ENCODE assay signal across 12 cellular contexts in the genomic region with DNA sequence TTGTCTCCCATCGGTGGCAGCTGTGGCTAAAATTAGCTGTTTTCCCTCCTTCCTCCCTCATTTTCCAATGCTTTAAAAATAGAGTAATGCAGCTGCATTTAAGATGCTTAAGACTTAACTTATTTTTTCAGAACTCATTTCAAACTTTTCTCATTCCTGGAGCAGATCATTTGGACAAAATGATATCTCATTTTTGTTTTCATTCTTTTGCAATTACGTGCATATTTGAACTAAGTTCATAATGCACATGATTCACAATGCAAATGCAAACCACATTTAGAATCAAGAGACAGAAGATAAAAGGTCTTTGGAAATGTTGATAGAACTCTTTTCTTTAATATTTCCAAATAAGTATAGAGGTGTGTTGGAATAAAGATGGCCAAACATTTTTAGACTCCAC. TPM values are rescaled to one million over a fixed set of nuclear protein-coding genes. Genes with fewer than 3 reads are reported as not detected.
DNase-seq lines count a peak whose midpoint lies in the region; ATAC-seq and TF ChIP-seq lines count a peak whose summit lies in the region.
"Had no signal": no experiment of that assay in that cellular context is flagged by ENCODE, and none has a peak within 500 bp of the region (broad histone marks: within the 10 kb centered on the region; RNA-seq: fewer than 3 reads in every experiment).

No MANE protein-coding gene starts in this region.

- H3K27me3 Mint-ChIP-seq in T-cell: peaks cover 5 to 9% of the 10 kb centered on the region in 2 donors

- POLR2A ChIA-PET in T-cell (lab: Charles Lee): no interaction called here

- peaks cover 7 to 10% (median 9%) of the 10 kb centered on the region in 3 donors for H3K4me1 Mint-ChIP-seq in T-cell

- H3K9ac ChIP-seq in adipocyte (ENCODE audit: low read length): peak overlapping the region; percentile 82

- no peak for TF ChIP-seq CTCF in heart left ventricle (IDR thresholded peaks at IDR 0.05)
- TF ChIP-seq CTCF in right atrium auricular region (IDR thresholded peaks at IDR 0.05): no peak
- TF ChIP-seq CTCF in hepatocyte (IDR thresholded peaks at IDR 0.05; ENCODE audit: poor library complexity): no peak
- TF ChIP-seq CTCF in thoracic aorta (IDR thresholded peaks at IDR 0.05): no peak
- TF ChIP-seq CTCF in lower leg skin (IDR thresholded peaks at IDR 0.05): no peak

- peaks cover 3% of the 10 kb centered on the region for H3K36me3 Mint-ChIP-seq in T-cell
- H3K36me3 Mint-ChIP-seq: activated naive CD4-positive, alpha-beta T cell treated with anti-CD3 and anti-CD28 coated beads, Interleukin-2, amount 10 ng/mL, durations not matched to agents 7 days and 5 days had no signal

- no peaks in the 10 kb centered on the region for H3K9me3 ChIP-seq in heart left ventricle
- no peaks in the 10 kb centered on the region for H3K9me3 ChIP-seq in right atrium auricular region
- H3K9me3 ChIP-seq in adipocyte (ENCODE audit: control insufficient read depth, low read length): no peaks in the 10 kb centered on the region
- no peaks in the 10 kb centered on the region for H3K9me3 ChIP-seq in hepatocyte (ENCODE audit: low read depth)
- H3K9me3 ChIP-seq in thoracic aorta: no peaks in the 10 kb centered on the region
- H3K9me3 ChIP-seq: gastroesophageal sphincter had no signal

- ATAC-seq in heart left ventricle (no peak), thoracic aorta (ENCODE audit: insufficient number of reproducible peaks, low FRiP score, low read depth) (no peak), T-cell (replicated peaks in 1 of 4) (no peak)
- ATAC-seq: activated CD8-positive, alpha-beta T cell treated with anti-CD3 and anti-CD28 coated beads, Interleukin-2, amount 10 ng/mL, durations not matched to agents 7 days and 5 days; gastroesophageal sphincter had no signal

- H3K9me3 Mint-ChIP-seq in T-cell: peaks cover 0 to 5% (median 0%) of the 10 kb centered on the region in 3 donors
- H3K9me3 Mint-ChIP-seq: activated naive CD4-positive, alpha-beta T cell treated with anti-CD3 and anti-CD28 coated beads, Interleukin-2, amount 10 ng/mL, durations not matched to agents 7 days and 5 days had no signal

- no peaks in the 10 kb centered on the region for H3K36me3 ChIP-seq in heart left ventricle
- H3K36me3 ChIP-seq in right atrium auricular region: no peaks in the 10 kb centered on the region
- H3K36me3 ChIP-seq in adipocyte (ENCODE audit: control insufficient read depth, insufficient read depth, low read length, severe bottlenecking): no peaks in the 10 kb centered on the region
- no peaks in the 10 kb centered on the region for H3K36me3 ChIP-seq in hepatocyte (replicated peaks; ENCODE audit: insufficient read depth, low read depth)
- H3K36me3 ChIP-seq in thoracic aorta: no peaks in the 10 kb centered on the region
- H3K36me3 ChIP-seq: gastroesophageal sphincter had no signal

- H2AFZ ChIP-seq in hepatocyte: peak overlapping the region; percentile 51

- CTCF ChIA-PET in T-cell (lab: Charles Lee): interaction anchor here (1.5 to 2.8 kb wide), 3 partner anchors 11 to 375 kb away, joined by 4 to 9 read pairs (median 5); no protein-coding TSS in a partner anchor

- H3K27ac ChIP-seq in heart left ventricle: peak overlapping the region in 8 of 12 donors; percentile 25 to 70 (median 60)
- H3K27ac ChIP-seq in right atrium auricular region: peak overlapping the region in 1 of 2 donors; percentile 52
- H3K27ac ChIP-seq in hepatocyte: no peak overlapping the region
- no peak overlapping the region for H3K27ac ChIP-seq in thoracic aorta

- H3K4me3 ChIP-seq in heart left ventricle (peak overlapping the region in 9 of 12 donors; percentile 1 to 52 (median 33)), right atrium auricular region (peak overlapping the region in 1 of 2 donors; percentile 34), adipocyte (ENCODE audit: low read length) (peak overlapping the region; percentile 77), hepatocyte (no peak overlapping the region), thoracic aorta (peak overlapping the region; percentile 55), lower leg skin (ENCODE audit: low read depth, poor library complexity, severe bottlenecking) (no peak overlapping the region)

- WGBS in heart left ventricle, 4 donors: 30 to 40% (median 30%) methylated on average over 2 of the region's 2 CpGs
- 80% methylated on average over 2 of the region's 2 CpGs for WGBS in hepatocyte (ENCODE audit: low lambda C conversion rate, missing lambda C conversion rate)
- 44 to 56% methylated on average over 2 of the region's 2 CpGs for WGBS in lower leg skin, 2 donors

- DNase-seq in heart left ventricle (no peak), right atrium auricular region (ENCODE audit: low spot score) (no peak), adipocyte (ENCODE audit: low read depth) (peak; percentile 74), hepatocyte (ENCODE audit: low spot score) (no peak), thoracic aorta (ENCODE audit: low spot score) (no peak), lower leg skin (ENCODE audit: low spot score in 2 of 2) (no peak), T-cell (no peak), Kasumi-1 (lab: John Stamatoyannopoulos, UW) (no peak)
- DNase-seq: activated CD8-positive, alpha-beta T cell treated with anti-CD3 and anti-CD28 coated beads, Interleukin-2, amount 10 ng/mL, durations not matched to agents 7 days and 5 days; activated naive CD4-positive, alpha-beta T cell treated with anti-CD3 and anti-CD28 coated beads, Interleukin-2, amount 10 ng/mL, durations not matched to agents 7 days and 5 days; DND-41 had no signal

- H4K20me1 ChIP-seq in hepatocyte (ENCODE audit: insufficient read depth, poor library complexity, severe bottlenecking): no peaks in the 10 kb centered on the region

- no peaks in the 10 kb centered on the region for H3K9me2 ChIP-seq in hepatocyte (replicated peaks; ENCODE audit: insufficient read depth)

- H3K4me3 Mint-ChIP-seq in T-cell: peak overlapping the region in 1 of 3 donors; percentile 13

- TF ChIP-seq POLR2A in heart left ventricle (IDR thresholded peaks at IDR 0.05) (no peak), lower leg skin (IDR thresholded peaks at IDR 0.05) (no peak)

- no peaks in the 10 kb centered on the region for H3K79me2 ChIP-seq in hepatocyte

- H3K4me1 ChIP-seq in heart left ventricle (peaks cover 0 to 30% (median 12%) of the 10 kb centered on the region in 12 donors), right atrium auricular region (peaks cover 0 to 11% of the 10 kb centered on the region in 2 donors), adipocyte (ENCODE audit: control insufficient read depth, insufficient read depth, low read length) (peaks cover 11% of the 10 kb centered on the region), hepatocyte (ENCODE audit: insufficient read depth) (peaks cover 9% of the 10 kb centered on the region), thoracic aorta (ENCODE audit: control insufficient read depth in 1 of 2, low read depth in 2 of 2) (peaks cover 0 to 18% of the 10 kb centered on the region in 2 donors)

- H3K27me3 ChIP-seq in heart left ventricle (no peaks in the 10 kb centered on the region), right atrium auricular region (no peaks in the 10 kb centered on the region), adipocyte (replicated peaks; ENCODE audit: control insufficient read depth, insufficient read depth, low read length) (no peaks in the 10 kb centered on the region), hepatocyte (no peaks in the 10 kb centered on the region), thoracic aorta (replicated peaks; ENCODE audit: insufficient read depth) (no peaks in the 10 kb centered on the region)
- H3K27me3 ChIP-seq: gastroesophageal sphincter had no signal

- intact Hi-C loops in heart left ventricle (cut with DNase I) (no loop called here), lower leg skin (cut with DNase I; ENCODE audit: low total_unique reads) (no loop called here)

- no peak overlapping the region for H3K27ac Mint-ChIP-seq in T-cell
- H3K27ac Mint-ChIP-seq: activated CD8-positive, alpha-beta T cell treated with anti-CD3 and anti-CD28 coated beads, Interleukin-2, amount 10 ng/mL, durations not matched to agents 7 days and 5 days; activated naive CD4-positive, alpha-beta T cell treated with anti-CD3 and anti-CD28 coated beads, Interleukin-2, amount 10 ng/mL, durations not matched to agents 7 days and 5 days had no signal

- H3K4me2 ChIP-seq in hepatocyte: peak overlapping the region; percentile 61

RNA-seq across cellular contexts. Expression of a gene that starts 14.7 kb away (rescaled TPM):
- total RNA-seq in heart left ventricle (100 to 1,000 TPM; 254 to 795 (median 317) TPM), right atrium auricular region (100 to 1,000 TPM; 338 to 442 TPM), hepatocyte (1.8 and 3.2 TPM in 2 replicates), thoracic aorta (under 1 TPM in 1 of 2 donors, not detected in 1; 0.95 TPM), lower leg skin (1 to 10 TPM in 1 of 4 donors, under 1 TPM in 2, not detected in 1; 0.49 to 1.3 (median 0.91) TPM), T-cell (not detected)
- polyA plus RNA-seq in heart left ventricle (100 to 1,000 TPM; 125 to 588 TPM), hepatocyte (0.41 and 0.77 TPM in 2 replicates)
- total RNA-seq: activated CD8-positive, alpha-beta T cell treated with anti-CD3 and anti-CD28 coated beads, Interleukin-2, amount 10 ng/mL, durations not matched to agents 7 days and 5 days had no signal

RNA-seq across cellular contexts. Expression of a gene that starts 47.4 kb away (rescaled TPM):
- total RNA-seq in heart left ventricle (10 to 100 TPM; 18.8 to 39.6 (median 23.4) TPM), right atrium auricular region (10 to 100 TPM; 15.8 to 22.2 TPM), hepatocyte (28.6 and 33.0 TPM in 2 replicates), thoracic aorta (100 to 1,000 TPM; 174 to 269 TPM), lower leg skin (10 to 100 TPM; 38.5 to 59.6 (median 51.2) TPM), T-cell (10 to 100 TPM; 13.7 to 35.7 (median 31.1) TPM)
- polyA plus RNA-seq in heart left ventricle (10 to 100 TPM in 1 of 2 donors, 1 to 10 TPM in 1; 4.1 to 16.7 TPM), hepatocyte (5.6 and 6.5 TPM in 2 replicates)

Comparison
In these comparisons a context has a peak if more than half of its experiments do, and no peak if none do; other contexts are left out.
1. H3K27ac ChIP-seq: peak in heart left ventricle (8 of 12); none in hepatocyte (single experiment) and thoracic aorta (0 of 2).
2. H3K4me3 ChIP-seq: peak in heart left ventricle (9 of 12), adipocyte (single experiment) and thoracic aorta (single experiment); none in hepatocyte (single experiment) and lower leg skin (single experiment).
3. RNA of a gene that starts 14.7 kb away (total RNA-seq): 338 to 442 TPM in right atrium auricular region and 254 to 795 TPM in heart left ventricle; 1.8 to 3.2 TPM in hepatocyte, 0.95 TPM in thoracic aorta, 0.49 to 1.3 TPM in lower leg skin and not detected in T-cell; every median in the first group is over 10 times any median in the second.